ENCODE assay signal across 1 cellular context in genomic region chr17:81821147-81821546, GRCh38.
TF ChIP-seq lines count a peak whose summit lies in the region.

No MANE protein-coding gene starts in this region.

TF ChIP-seq in HCT116, 20 proteins besides CTCF, POLR2A, EP300 and RAD21 (continued from another document):
- TF ChIP-seq, protein P1, sequence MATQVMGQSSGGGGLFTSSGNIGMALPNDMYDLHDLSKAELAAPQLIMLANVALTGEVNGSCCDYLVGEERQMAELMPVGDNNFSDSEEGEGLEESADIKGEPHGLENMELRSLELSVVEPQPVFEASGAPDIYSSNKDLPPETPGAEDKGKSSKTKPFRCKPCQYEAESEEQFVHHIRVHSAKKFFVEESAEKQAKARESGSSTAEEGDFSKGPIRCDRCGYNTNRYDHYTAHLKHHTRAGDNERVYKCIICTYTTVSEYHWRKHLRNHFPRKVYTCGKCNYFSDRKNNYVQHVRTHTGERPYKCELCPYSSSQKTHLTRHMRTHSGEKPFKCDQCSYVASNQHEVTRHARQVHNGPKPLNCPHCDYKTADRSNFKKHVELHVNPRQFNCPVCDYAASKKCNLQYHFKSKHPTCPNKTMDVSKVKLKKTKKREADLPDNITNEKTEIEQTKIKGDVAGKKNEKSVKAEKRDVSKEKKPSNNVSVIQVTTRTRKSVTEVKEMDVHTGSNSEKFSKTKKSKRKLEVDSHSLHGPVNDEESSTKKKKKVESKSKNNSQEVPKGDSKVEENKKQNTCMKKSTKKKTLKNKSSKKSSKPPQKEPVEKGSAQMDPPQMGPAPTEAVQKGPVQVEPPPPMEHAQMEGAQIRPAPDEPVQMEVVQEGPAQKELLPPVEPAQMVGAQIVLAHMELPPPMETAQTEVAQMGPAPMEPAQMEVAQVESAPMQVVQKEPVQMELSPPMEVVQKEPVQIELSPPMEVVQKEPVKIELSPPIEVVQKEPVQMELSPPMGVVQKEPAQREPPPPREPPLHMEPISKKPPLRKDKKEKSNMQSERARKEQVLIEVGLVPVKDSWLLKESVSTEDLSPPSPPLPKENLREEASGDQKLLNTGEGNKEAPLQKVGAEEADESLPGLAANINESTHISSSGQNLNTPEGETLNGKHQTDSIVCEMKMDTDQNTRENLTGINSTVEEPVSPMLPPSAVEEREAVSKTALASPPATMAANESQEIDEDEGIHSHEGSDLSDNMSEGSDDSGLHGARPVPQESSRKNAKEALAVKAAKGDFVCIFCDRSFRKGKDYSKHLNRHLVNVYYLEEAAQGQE (IDR thresholded peaks at IDR 0.05; ENCODE audit: low read depth), result no peak
- TF ChIP-seq, protein P2, sequence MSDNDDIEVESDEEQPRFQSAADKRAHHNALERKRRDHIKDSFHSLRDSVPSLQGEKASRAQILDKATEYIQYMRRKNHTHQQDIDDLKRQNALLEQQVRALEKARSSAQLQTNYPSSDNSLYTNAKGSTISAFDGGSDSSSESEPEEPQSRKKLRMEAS (IDR thresholded peaks at IDR 0.05), result no peak
